Comparison of ENCODE assay signal across 9 cellular contexts in genomic region chr12:110284597-110284996, GRCh38. TPM values are rescaled to one million over a fixed set of nuclear protein-coding genes. Genes with fewer than 3 reads are reported as not detected.
DNase-seq lines count a peak whose midpoint lies in the region; ATAC-seq and TF ChIP-seq lines count a peak whose summit lies in the region.
"Had no signal": no experiment of that assay in that cellular context is flagged by ENCODE, and none has a peak within 500 bp of the region (broad histone marks: within the 10 kb centered on the region; RNA-seq: fewer than 3 reads in every experiment).

No MANE protein-coding gene starts in this region.

- CTCF ChIA-PET in GM10248 (lab: Yijun Ruan, JAX) = interaction anchor here (1.2 kb wide), 1 partner anchor 11 kb away, joined by 3 read pairs; no protein-coding TSS in a partner anchor

- H4K20me1 ChIP-seq in SU-DHL-6 (ENCODE audit: low read depth, low read length) = peaks cover 44% of the 10 kb centered on the region
- H4K20me1 ChIP-seq in smooth muscle cell (ENCODE audit: low read depth) = peaks cover 81% of the 10 kb centered on the region

- TF ChIP-seq CTCF in SU-DHL-6 (IDR thresholded peaks at IDR 0.05; ENCODE audit: insufficient read depth, low read length, poor library complexity, severe bottlenecking) = no peak
- TF ChIP-seq CTCF in esophagus squamous epithelium (IDR thresholded peaks at IDR 0.05) = no peak
- no peak for TF ChIP-seq CTCF in smooth muscle cell (IDR thresholded peaks at IDR 0.05; ENCODE audit: borderline replicate concordance, insufficient read depth, poor library complexity, severe bottlenecking)
- TF ChIP-seq CTCF in GM10248 (IDR thresholded peaks at IDR 0.05; ENCODE audit: control extremely low read depth, extremely low read depth, low read depth, missing control alignments) = no peak

- H2AFZ ChIP-seq in SU-DHL-6 (ENCODE audit: low read depth, low read length, severe bottlenecking) (no peak overlapping the region), smooth muscle cell (ENCODE audit: low read depth) (no peak overlapping the region)

- H3K27ac ChIP-seq in SU-DHL-6 (ENCODE audit: low read depth, low read length) (peak overlapping the region; percentile 23; the same call in 1 of the 2 replicates), esophagus squamous epithelium (peak overlapping the region in 3 of 4 donors; percentile 25 to 97 (median 96)), smooth muscle cell (ENCODE audit: low read depth) (no peak overlapping the region)

- peak overlapping the region; percentile 88 for H3K9ac ChIP-seq in SU-DHL-6 (ENCODE audit: low read length)
- no peak overlapping the region for H3K9ac ChIP-seq in smooth muscle cell (ENCODE audit: low read depth)

- peaks cover 36% of the 10 kb centered on the region for H3K36me3 Mint-ChIP-seq in T-helper 1 cell treated with Interleukin-12 subunit alpha and Interleukin-12 subunit beta and Interleukin-4 antibody, amounts not matched to agents 30 μg/mL and 1 μg/mL, for 36 hours (ENCODE audit: low read depth)

- H3K9me2 ChIP-seq in SU-DHL-6 (replicated peaks; ENCODE audit: insufficient read depth, low read length) = no peaks in the 10 kb centered on the region

- ATAC-seq in GM19023 (IDR thresholded peaks at IDR 0.05; ENCODE audit: unreplicated experiment) = no peak

- peak overlapping the region; percentile 43 for H3K4me3 Mint-ChIP-seq in T-helper 1 cell treated with Interleukin-12 subunit alpha and Interleukin-12 subunit beta and Interleukin-4 antibody, amounts not matched to agents 30 μg/mL and 1 μg/mL, for 36 hours

- peaks cover 50% of the 10 kb centered on the region for H3K4me1 Mint-ChIP-seq in T-helper 1 cell treated with Interleukin-12 subunit alpha and Interleukin-12 subunit beta and Interleukin-4 antibody, amounts not matched to agents 30 μg/mL and 1 μg/mL, for 36 hours (ENCODE audit: low read depth)

- no peak for TF ChIP-seq POLR2A in esophagus squamous epithelium (IDR thresholded peaks at IDR 0.05)

- H3K79me2 ChIP-seq in SU-DHL-6 (ENCODE audit: insufficient read depth, low read length) (peaks cover 81% of the 10 kb centered on the region), smooth muscle cell (ENCODE audit: low read depth) (peaks cover 79% of the 10 kb centered on the region)

- DNase-seq in T-helper 1 cell (no peak), esophagus squamous epithelium (lab: John Stamatoyannopoulos, UW) (no peak), smooth muscle cell (lab: John Stamatoyannopoulos, UW; ENCODE audit: unreplicated experiment) (no peak), GM10248 (ENCODE audit: extremely low spot score) (no peak), COLO829 (ENCODE audit: low spot score) (no peak)
- DNase-seq: retina had no signal

- H3K4me3 ChIP-seq in SU-DHL-6 (ENCODE audit: insufficient read depth, low read length, poor library complexity, severe bottlenecking) (peak overlapping the region; percentile 78), esophagus squamous epithelium (peak overlapping the region; percentile 67 to 97 (median 84)), smooth muscle cell (peak overlapping the region; percentile 70)

- intact Hi-C loops in esophagus squamous epithelium (cut with DNase I) = no loop called here

- POLR2A ChIA-PET in GM10248 (lab: Yijun Ruan, JAX) = no interaction called here

- peak overlapping the region; percentile 95 for H3K4me2 ChIP-seq in SU-DHL-6 (ENCODE audit: low read depth, low read length, poor library complexity, severe bottlenecking)
- peak overlapping the region; percentile 94 for H3K4me2 ChIP-seq in smooth muscle cell

- H3K4me1 ChIP-seq in esophagus squamous epithelium = peaks cover 30 to 84% (median 60%) of the 10 kb centered on the region in 3 donors
- peaks cover 40% of the 10 kb centered on the region for H3K4me1 ChIP-seq in smooth muscle cell (ENCODE audit: low read depth)

- H3K27ac Mint-ChIP-seq in T-helper 1 cell treated with Interleukin-12 subunit alpha and Interleukin-12 subunit beta and Interleukin-4 antibody, amounts not matched to agents 30 μg/mL and 1 μg/mL, for 36 hours = no peak overlapping the region

- no peaks in the 10 kb centered on the region for H3K9me3 Mint-ChIP-seq in T-helper 1 cell treated with Interleukin-12 subunit alpha and Interleukin-12 subunit beta and Interleukin-4 antibody, amounts not matched to agents 30 μg/mL and 1 μg/mL, for 36 hours

- H3K36me3 ChIP-seq in SU-DHL-6 (ENCODE audit: low read length) (peaks cover 46% of the 10 kb centered on the region), esophagus squamous epithelium (peaks cover 0 to 46% (median 4%) of the 10 kb centered on the region in 3 donors), smooth muscle cell (ENCODE audit: low read depth) (no peaks in the 10 kb centered on the region)

- H3F3A ChIP-seq in SU-DHL-6 (ENCODE audit: insufficient read depth) = peaks cover 12% of the 10 kb centered on the region
- H3F3A ChIP-seq in smooth muscle cell (ENCODE audit: low read depth) = no peaks in the 10 kb centered on the region

- no peaks in the 10 kb centered on the region for H3K9me3 ChIP-seq in SU-DHL-6 (ENCODE audit: insufficient read depth, low read length)
- no peaks in the 10 kb centered on the region for H3K9me3 ChIP-seq in esophagus squamous epithelium
- no peaks in the 10 kb centered on the region for H3K9me3 ChIP-seq in smooth muscle cell (replicated peaks; ENCODE audit: low read depth)

- peaks cover 3% of the 10 kb centered on the region for H3K27me3 Mint-ChIP-seq in T-helper 1 cell treated with Interleukin-12 subunit alpha and Interleukin-12 subunit beta and Interleukin-4 antibody, amounts not matched to agents 30 μg/mL and 1 μg/mL, for 36 hours (ENCODE audit: low read depth)

- H3K27me3 ChIP-seq in SU-DHL-6 (ENCODE audit: low read length) = no peaks in the 10 kb centered on the region
- H3K27me3 ChIP-seq in esophagus squamous epithelium = no peaks in the 10 kb centered on the region
- no peaks in the 10 kb centered on the region for H3K27me3 ChIP-seq in smooth muscle cell (ENCODE audit: low read depth)

RNA-seq across cellular contexts. Expression of gene ATP2A2, which starts 3.5 kb away (rescaled TPM):
- total RNA-seq in esophagus squamous epithelium (100 to 1,000 TPM; 147 to 263 (median 177) TPM), smooth muscle cell (103 and 104 TPM in 2 replicates)
- polyA plus RNA-seq in smooth muscle cell = 47.6 and 53.7 TPM in 2 replicates
